Comparison of ENCODE assay signal across 8 cellular contexts in the genomic region with DNA sequence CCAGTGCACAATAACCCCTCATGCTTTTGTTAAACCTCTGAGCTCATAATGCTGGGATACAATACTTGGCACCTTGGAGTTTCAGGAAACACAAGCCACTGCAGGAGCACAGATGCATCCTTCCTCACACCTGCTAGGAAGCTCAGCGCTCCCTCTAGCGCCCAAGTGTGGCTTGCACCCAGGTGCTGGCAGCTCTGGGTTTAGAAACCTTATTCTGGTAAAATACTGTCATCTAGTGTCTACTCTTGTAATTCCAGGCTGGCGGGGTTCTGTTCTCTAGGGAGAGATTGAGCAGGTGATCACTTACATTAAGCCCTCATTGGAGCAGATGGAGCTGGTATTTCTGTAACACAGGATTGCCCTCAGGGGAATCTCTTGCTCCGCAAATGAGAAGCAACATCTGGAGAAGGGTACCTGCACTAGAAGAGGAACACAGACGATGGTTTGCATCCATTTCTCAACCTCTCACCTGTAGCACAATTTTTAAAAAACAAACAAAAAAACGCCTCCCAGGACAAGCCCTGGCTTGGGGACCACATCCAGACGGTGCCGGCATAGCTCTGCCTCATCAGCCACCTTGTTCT. TPM values are rescaled to one million over a fixed set of nuclear protein-coding genes. Genes with fewer than 3 reads are reported as not detected.
DNase-seq lines count a peak whose midpoint lies in the region; ATAC-seq and TF ChIP-seq lines count a peak whose summit lies in the region.

No MANE protein-coding gene starts in this region.

- CTCF ChIA-PET in activated B cell treated with CpG ODN at 0.5 μM for 24 hours (lab: Charles Lee): interaction anchor here (0.6 to 4.8 kb wide), 23 partner anchors 8 to 728 kb away, joined by 3 to 173 read pairs (median 5); no protein-coding TSS in a partner anchor

- POLR2A ChIA-PET in activated B cell treated with CpG ODN at 0.5 μM for 24 hours (lab: Charles Lee): interaction anchor here (0.7 to 0.8 kb wide), 2 partner anchors 161 to 189 kb away, joined by 3 read pairs; no protein-coding TSS in a partner anchor

- H3K4me1 Mint-ChIP-seq in activated B cell treated with CpG ODN at 0.5 μM for 24 hours: peaks cover 5% of the 10 kb centered on the region

- no peaks in the 10 kb centered on the region for H3K36me3 Mint-ChIP-seq in activated B cell treated with CpG ODN at 0.5 μM for 24 hours (ENCODE audit: low read depth)

- TF ChIP-seq CTCF in activated B cell treated with CpG ODN at 0.5 μM for 24 hours (IDR thresholded peaks at IDR 0.05): peak; percentile 93

- DNase-seq in ELR (ENCODE audit: low read depth) (peak; percentile 65), NCI-H2196 treated with DMSO at 0.1 percent for 48 hours (lab: John Stamatoyannopoulos, UW; ENCODE audit: unreplicated experiment) (peak; percentile 14), activated B cell treated with CpG ODN at 0.5 μM for 24 hours (peak; percentile 59), cerebellum (ENCODE audit: low spot score) (peak; percentile 71), kidney tubule cell (ENCODE audit: low spot score) (peak; percentile 90)
- peak; percentile 67 to 73 for DNase-seq in stimulated activated CD4-positive, alpha-beta T cell treated with anti-CD3 and anti-CD28 coated beads, Interleukin-2, amount 100 ng/mL, for 48 hours

- no peak overlapping the region for H3K4me3 Mint-ChIP-seq in activated B cell treated with CpG ODN at 0.5 μM for 24 hours

- intact Hi-C loops in activated B cell treated with CpG ODN at 0.5 μM for 24 hours (cut with micrococcal nuclease): loop anchor here (1.0 to 5.0 kb wide), 4 partner anchors 161 to 584 kb away; no protein-coding TSS in a partner anchor

- H3K27me3 Mint-ChIP-seq in activated B cell treated with CpG ODN at 0.5 μM for 24 hours: peaks cover 13% of the 10 kb centered on the region

- no peak overlapping the region for H3K27ac Mint-ChIP-seq in activated B cell treated with CpG ODN at 0.5 μM for 24 hours

- no peaks in the 10 kb centered on the region for H3K9me3 Mint-ChIP-seq in activated B cell treated with CpG ODN at 0.5 μM for 24 hours

- ATAC-seq in HG02970 (IDR thresholded peaks at IDR 0.05; ENCODE audit: low FRiP score, unreplicated experiment) (peak; percentile 53), activated B cell treated with CpG ODN at 0.5 μM for 24 hours (ENCODE audit: low read depth) (peak; percentile 96), GM21381 (IDR thresholded peaks at IDR 0.05; ENCODE audit: unreplicated experiment) (no peak)

RNA-seq across cellular contexts. Expression of a gene that starts 1.5 kb away (rescaled TPM):
- total RNA-seq in activated B cell treated with CpG ODN at 0.5 μM for 24 hours (not detected in 2 replicates), cerebellum (not detected)

RNA-seq across cellular contexts. Expression of a gene that starts 5.3 kb away (rescaled TPM):
- total RNA-seq in activated B cell treated with CpG ODN at 0.5 μM for 24 hours (not detected in 2 replicates), cerebellum (0.45 TPM)

RNA-seq across cellular contexts. Expression of a gene that starts 42.3 kb away (rescaled TPM):
- total RNA-seq in activated B cell treated with CpG ODN at 0.5 μM for 24 hours: not detected in 2 replicates
- 0.18 TPM for total RNA-seq in cerebellum

Comparison
In these comparisons a context has a peak if more than half of its experiments do, and no peak if none do; other contexts are left out.
1. DNase-seq: peak in every context shown above with its lines; median percentile 90 in kidney tubule cell; 71 in cerebellum; 70 in stimulated activated CD4-positive, alpha-beta T cell treated with anti-CD3 and anti-CD28 coated beads, Interleukin-2, amount 100 ng/mL, for 48 hours; 65 in ELR; 59 in activated B cell treated with CpG ODN at 0.5 μM for 24 hours; 14 in NCI-H2196 treated with DMSO at 0.1 percent for 48 hours.